ENCODE assay signal across 1 cellular context in genomic region chr4:2269618-2270163, GRCh38.
TF ChIP-seq lines count a peak whose summit lies in the region.

No MANE protein-coding gene starts in this region.

TF ChIP-seq in GM23338, 12 proteins besides CTCF, POLR2A, EP300 and RAD21 (continued from another document):
- TF ChIP-seq, protein P1, sequence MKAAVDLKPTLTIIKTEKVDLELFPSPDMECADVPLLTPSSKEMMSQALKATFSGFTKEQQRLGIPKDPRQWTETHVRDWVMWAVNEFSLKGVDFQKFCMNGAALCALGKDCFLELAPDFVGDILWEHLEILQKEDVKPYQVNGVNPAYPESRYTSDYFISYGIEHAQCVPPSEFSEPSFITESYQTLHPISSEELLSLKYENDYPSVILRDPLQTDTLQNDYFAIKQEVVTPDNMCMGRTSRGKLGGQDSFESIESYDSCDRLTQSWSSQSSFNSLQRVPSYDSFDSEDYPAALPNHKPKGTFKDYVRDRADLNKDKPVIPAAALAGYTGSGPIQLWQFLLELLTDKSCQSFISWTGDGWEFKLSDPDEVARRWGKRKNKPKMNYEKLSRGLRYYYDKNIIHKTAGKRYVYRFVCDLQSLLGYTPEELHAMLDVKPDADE (IDR thresholded peaks at IDR 0.05): no peak
- no peak for TF ChIP-seq CREB1 (CRISPR knock-in tag; IDR thresholded peaks at IDR 0.05; ENCODE audit: low read depth)
- no peak for TF ChIP-seq POLR2AphosphoS5 (IDR thresholded peaks at IDR 0.05; ENCODE audit: low read depth)
- no peak for TF ChIP-seq STAT1 (IDR thresholded peaks at IDR 0.05; ENCODE audit: unreplicated experiment)
- TF ChIP-seq EZH2 (IDR thresholded peaks at IDR 0.05; ENCODE audit: low read depth, unreplicated experiment): no peak
TF ChIP-seq in GM23338: peak in this region for 0.
